In the genomic region with DNA sequence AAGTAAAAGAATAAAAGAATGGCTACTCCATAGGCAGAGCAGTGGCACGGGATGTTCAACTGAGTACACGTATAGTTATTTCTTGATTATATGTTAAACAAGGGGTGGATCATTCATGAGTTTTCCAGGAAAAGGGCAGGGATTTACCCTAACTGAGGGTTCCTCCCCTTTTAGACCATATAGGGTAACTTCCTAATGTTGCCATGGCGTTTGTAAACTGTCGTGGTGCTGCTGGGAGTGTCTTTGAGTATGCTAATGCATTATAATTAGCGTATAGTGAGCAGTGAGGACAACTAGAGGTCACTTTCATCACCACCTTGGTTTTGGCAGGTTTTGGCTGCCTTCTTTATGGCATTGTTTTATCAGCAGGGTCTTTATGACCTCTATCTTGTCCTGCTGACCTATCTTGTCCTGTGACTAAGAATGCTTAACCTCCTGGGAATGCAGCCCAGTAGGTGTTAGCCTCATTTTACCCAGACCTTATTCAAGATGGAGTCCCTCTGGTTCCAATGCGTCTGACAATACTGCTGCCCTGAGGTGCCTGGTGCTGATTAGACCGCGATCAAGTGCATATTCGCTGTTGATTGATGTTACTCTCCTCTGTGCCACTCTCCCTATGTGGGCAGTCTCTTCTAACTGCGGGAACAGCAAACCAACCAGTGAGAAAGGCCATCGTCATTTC, we compare ENCODE assay signal across 1 cellular context.
TF ChIP-seq lines count a peak whose summit lies in the region.

No MANE protein-coding gene starts in this region.

TF ChIP-seq in K562, 482 proteins besides CTCF, POLR2A, EP300 and RAD21:
- TF ChIP-seq SRF (CRISPR knock-in tag; IDR thresholded peaks at IDR 0.05), result peak in 1 of 2 experiments; percentile 64; a peak in 1 of 4 replicates
- no peak for TF ChIP-seq TGIF2 (CRISPR knock-in tag; IDR thresholded peaks at IDR 0.05)
- no peak for TF ChIP-seq NFIX (CRISPR knock-in tag; IDR thresholded peaks at IDR 0.05; ENCODE audit: low read depth)
- 0 out of 2 replicates have a peak, but pooled peaks have one; percentile 63 for TF ChIP-seq GTF2A2 (tag; IDR thresholded peaks at IDR 0.05)
- no peak for TF ChIP-seq NFYB (IDR thresholded peaks at IDR 0.05; ENCODE audit: extremely low read depth, insufficient read length)
- peak; percentile 68 for TF ChIP-seq RFX1 (IDR thresholded peaks at IDR 0.05)
- no peak for TF ChIP-seq ATF7 (IDR thresholded peaks at IDR 0.05)
- no peak for TF ChIP-seq MAFF (IDR thresholded peaks at IDR 0.05; ENCODE audit: low read length)
- peak; percentile 28; the same call in 1 of the 2 replicates for TF ChIP-seq SMAD4 (CRISPR knock-in tag; conservative IDR thresholded peaks at IDR 0.05)
- no peak for TF ChIP-seq NFRKB (IDR thresholded peaks at IDR 0.05; ENCODE audit: low read depth)
- no peak for TF ChIP-seq ELF4 (CRISPR knock-in tag; IDR thresholded peaks at IDR 0.05)
- no peak for TF ChIP-seq ZNF79 (CRISPR knock-in tag; IDR thresholded peaks at IDR 0.05; ENCODE audit: low read depth)
- TF ChIP-seq ESRRA (IDR thresholded peaks at IDR 0.05; ENCODE audit: borderline replicate concordance, low read depth), result peak; percentile 64; the same call in 1 of the 2 replicates
- TF ChIP-seq DDX20 (tag; IDR thresholded peaks at IDR 0.05; ENCODE audit: low read depth), result peak; percentile 27; the same call in 1 of the 2 replicates
- no peak for TF ChIP-seq ZNF41 (CRISPR knock-in tag; conservative IDR thresholded peaks at IDR 0.05)
- peak; percentile 88 for TF ChIP-seq ZNF592 (IDR thresholded peaks at IDR 0.05)
- peak; percentile 92 for TF ChIP-seq DMBX1 (CRISPR knock-in tag; IDR thresholded peaks at IDR 0.05; ENCODE audit: borderline replicate concordance)
- 0 out of 2 replicates have a peak, but pooled peaks have one; percentile 39 for TF ChIP-seq PTTG1 (tag; IDR thresholded peaks at IDR 0.05; ENCODE audit: low read depth)
